ENCODE assay signal across 2 cellular contexts in the genomic region with DNA sequence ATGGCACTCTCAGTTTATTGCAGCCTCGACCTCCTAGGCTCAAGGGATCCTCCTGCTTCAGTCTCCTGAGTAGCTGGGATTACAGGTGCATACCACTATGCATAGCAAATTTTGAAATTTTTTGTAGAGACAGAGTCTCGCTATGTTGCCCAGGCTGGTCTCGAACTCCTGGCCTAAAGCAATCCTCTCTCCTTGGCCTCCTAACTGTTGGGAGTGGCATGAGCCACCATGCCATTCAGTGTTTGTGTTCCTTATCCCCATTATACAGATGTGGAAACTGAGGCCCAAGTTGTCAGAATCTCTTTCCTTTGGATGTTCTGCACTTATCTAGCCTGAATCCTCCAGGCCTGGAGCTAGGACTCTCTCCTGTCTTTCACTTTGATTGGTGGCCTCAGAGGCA.
A peak's percentile ranks its signal among the peaks of the same experiment; 100 is the strongest.
TF ChIP-seq lines count a peak whose summit lies in the region.

No MANE protein-coding gene starts in this region.

TF ChIP-seq in HepG2, 621 proteins besides CTCF, POLR2A, EP300 and RAD21 (continues in another document):
- TF ChIP-seq HOXD1 (CRISPR knock-in tag; IDR thresholded peaks at IDR 0.05) (no peak), RELA (CRISPR knock-in tag; IDR thresholded peaks at IDR 0.05) (no peak), ZNF350 (CRISPR knock-in tag; IDR thresholded peaks at IDR 0.05; ENCODE audit: borderline replicate concordance, low read depth) (no peak), HDAC2 (CRISPR knock-in tag; IDR thresholded peaks at IDR 0.05) (0 out of 2 replicates have a peak, but pooled peaks have one; percentile 19), SMAD3 (CRISPR knock-in tag; IDR thresholded peaks at IDR 0.05) (no peak), CHD4 (IDR thresholded peaks at IDR 0.05; ENCODE audit: borderline replicate concordance, low read length) (peak; percentile 89), KDM2A (CRISPR knock-in tag; IDR thresholded peaks at IDR 0.05; ENCODE audit: borderline replicate concordance, low read depth) (no peak), ZNF747 (CRISPR knock-in tag; IDR thresholded peaks at IDR 0.05; ENCODE audit: borderline replicate concordance) (no peak), ZNF180 (CRISPR knock-in tag; IDR thresholded peaks at IDR 0.05; ENCODE audit: borderline replicate concordance, low read depth) (no peak), ESRRA (CRISPR knock-in tag; IDR thresholded peaks at IDR 0.05; ENCODE audit: low read depth) (no peak), CBX2 (IDR thresholded peaks at IDR 0.05; ENCODE audit: low read depth, low read length) (no peak), CBX2 (CRISPR knock-in tag; IDR thresholded peaks at IDR 0.05; ENCODE audit: low read depth) (no peak), HMG20A (CRISPR knock-in tag; IDR thresholded peaks at IDR 0.05; ENCODE audit: borderline replicate concordance) (no peak), KDM1A (CRISPR knock-in tag; IDR thresholded peaks at IDR 0.05) (peak; percentile 77; the same call in 1 of the 2 replicates), NFYC (CRISPR knock-in tag; IDR thresholded peaks at IDR 0.05) (no peak), ZNF121 (CRISPR knock-in tag; IDR thresholded peaks at IDR 0.05) (peak; percentile 57; the same call in 1 of the 2 replicates), PLRG1 (conservative IDR thresholded peaks at IDR 0.05) (no peak), TOE1 (CRISPR knock-in tag; IDR thresholded peaks at IDR 0.05) (no peak), ZMYM3 (CRISPR knock-in tag; IDR thresholded peaks at IDR 0.05) (peak; percentile 94), ZNF629 (CRISPR knock-in tag; conservative IDR thresholded peaks at IDR 0.05) (peak; percentile 97), RCOR2 (CRISPR knock-in tag; IDR thresholded peaks at IDR 0.05) (peak; percentile 76; the same call in 1 of the 2 replicates)
- TF ChIP-seq, protein P1, sequence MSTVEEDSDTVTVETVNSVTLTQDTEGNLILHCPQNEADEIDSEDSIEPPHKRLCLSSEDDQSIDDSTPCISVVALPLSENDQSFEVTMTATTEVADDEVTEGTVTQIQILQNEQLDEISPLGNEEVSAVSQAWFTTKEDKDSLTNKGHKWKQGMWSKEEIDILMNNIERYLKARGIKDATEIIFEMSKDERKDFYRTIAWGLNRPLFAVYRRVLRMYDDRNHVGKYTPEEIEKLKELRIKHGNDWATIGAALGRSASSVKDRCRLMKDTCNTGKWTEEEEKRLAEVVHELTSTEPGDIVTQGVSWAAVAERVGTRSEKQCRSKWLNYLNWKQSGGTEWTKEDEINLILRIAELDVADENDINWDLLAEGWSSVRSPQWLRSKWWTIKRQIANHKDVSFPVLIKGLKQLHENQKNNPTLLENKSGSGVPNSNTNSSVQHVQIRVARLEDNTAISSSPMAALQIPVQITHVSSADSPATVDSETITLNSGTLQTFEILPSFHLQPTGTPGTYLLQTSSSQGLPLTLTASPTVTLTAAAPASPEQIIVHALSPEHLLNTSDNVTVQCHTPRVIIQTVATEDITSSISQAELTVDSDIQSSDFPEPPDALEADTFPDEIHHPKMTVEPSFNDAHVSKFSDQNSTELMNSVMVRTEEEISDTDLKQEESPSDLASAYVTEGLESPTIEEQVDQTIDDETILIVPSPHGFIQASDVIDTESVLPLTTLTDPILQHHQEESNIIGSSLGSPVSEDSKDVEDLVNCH (CRISPR knock-in tag; IDR thresholded peaks at IDR 0.05): no peak
- TF ChIP-seq, protein P2, sequence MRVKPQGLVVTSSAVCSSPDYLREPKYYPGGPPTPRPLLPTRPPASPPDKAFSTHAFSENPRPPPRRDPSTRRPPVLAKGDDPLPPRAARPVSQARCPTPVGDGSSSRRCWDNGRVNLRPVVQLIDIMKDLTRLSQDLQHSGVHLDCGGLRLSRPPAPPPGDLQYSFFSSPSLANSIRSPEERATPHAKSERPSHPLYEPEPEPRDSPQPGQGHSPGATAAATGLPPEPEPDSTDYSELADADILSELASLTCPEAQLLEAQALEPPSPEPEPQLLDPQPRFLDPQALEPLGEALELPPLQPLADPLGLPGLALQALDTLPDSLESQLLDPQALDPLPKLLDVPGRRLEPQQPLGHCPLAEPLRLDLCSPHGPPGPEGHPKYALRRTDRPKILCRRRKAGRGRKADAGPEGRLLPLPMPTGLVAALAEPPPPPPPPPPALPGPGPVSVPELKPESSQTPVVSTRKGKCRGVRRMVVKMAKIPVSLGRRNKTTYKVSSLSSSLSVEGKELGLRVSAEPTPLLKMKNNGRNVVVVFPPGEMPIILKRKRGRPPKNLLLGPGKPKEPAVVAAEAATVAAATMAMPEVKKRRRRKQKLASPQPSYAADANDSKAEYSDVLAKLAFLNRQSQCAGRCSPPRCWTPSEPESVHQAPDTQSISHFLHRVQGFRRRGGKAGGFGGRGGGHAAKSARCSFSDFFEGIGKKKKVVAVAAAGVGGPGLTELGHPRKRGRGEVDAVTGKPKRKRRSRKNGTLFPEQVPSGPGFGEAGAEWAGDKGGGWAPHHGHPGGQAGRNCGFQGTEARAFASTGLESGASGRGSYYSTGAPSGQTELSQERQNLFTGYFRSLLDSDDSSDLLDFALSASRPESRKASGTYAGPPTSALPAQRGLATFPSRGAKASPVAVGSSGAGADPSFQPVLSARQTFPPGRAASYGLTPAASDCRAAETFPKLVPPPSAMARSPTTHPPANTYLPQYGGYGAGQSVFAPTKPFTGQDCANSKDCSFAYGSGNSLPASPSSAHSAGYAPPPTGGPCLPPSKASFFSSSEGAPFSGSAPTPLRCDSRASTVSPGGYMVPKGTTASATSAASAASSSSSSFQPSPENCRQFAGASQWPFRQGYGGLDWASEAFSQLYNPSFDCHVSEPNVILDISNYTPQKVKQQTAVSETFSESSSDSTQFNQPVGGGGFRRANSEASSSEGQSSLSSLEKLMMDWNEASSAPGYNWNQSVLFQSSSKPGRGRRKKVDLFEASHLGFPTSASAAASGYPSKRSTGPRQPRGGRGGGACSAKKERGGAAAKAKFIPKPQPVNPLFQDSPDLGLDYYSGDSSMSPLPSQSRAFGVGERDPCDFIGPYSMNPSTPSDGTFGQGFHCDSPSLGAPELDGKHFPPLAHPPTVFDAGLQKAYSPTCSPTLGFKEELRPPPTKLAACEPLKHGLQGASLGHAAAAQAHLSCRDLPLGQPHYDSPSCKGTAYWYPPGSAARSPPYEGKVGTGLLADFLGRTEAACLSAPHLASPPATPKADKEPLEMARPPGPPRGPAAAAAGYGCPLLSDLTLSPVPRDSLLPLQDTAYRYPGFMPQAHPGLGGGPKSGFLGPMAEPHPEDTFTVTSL (CRISPR knock-in tag; IDR thresholded peaks at IDR 0.05; ENCODE audit: borderline replicate concordance): 0 out of 2 replicates have a peak, but pooled peaks have one; percentile 25

TF ChIP-seq in K562, 482 proteins besides CTCF, POLR2A, EP300 and RAD21:
- no peak for TF ChIP-seq FOS (IDR thresholded peaks at IDR 0.05; ENCODE audit: extremely low read depth, insufficient read length)
- 0 out of 2 replicates have a peak, but pooled peaks have one; percentile 40 for TF ChIP-seq BCOR (IDR thresholded peaks at IDR 0.05)
- no peak for TF ChIP-seq NCOR1 (IDR thresholded peaks at IDR 0.05)
